Comparison of ENCODE assay signal across 8 cellular contexts in the genomic region with DNA sequence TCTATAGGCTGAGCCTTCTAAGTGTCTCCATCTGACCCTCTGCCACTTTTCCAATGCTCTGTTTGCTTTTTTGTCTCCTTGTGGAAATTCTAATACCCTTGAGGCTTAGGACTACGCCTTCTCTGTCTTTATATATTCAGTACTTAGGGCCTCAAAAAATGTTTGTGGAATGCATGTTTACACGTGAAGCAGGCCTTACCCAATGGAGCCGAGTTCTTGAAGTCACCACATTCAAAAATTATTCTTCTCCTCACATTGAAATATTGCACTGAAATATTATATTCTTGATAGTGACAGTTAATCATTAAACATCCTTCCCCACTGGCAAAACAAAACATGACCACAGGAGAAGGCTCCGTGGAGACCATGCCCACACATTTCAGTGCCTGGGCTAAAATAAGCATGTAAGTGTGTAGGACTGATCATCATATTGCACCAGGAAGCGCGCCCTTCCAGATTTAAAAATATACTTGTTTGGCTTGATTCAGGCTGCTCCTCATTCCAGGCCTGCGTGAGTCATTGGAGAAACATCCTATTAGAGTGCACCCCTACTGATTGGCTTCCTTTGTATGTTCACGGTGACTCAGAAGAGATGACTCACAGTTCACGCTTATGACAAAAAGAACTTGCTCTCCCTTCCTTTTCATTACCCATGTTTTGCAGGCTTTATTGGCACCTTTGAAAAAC.
DNase-seq lines count a peak whose midpoint lies in the region; ATAC-seq and TF ChIP-seq lines count a peak whose summit lies in the region.

No MANE protein-coding gene starts in this region.

- H3K4me1 ChIP-seq in PC-3 (ENCODE audit: insufficient read depth, low read length) = peaks cover 20% of the 10 kb centered on the region
- no peaks in the 10 kb centered on the region for H3K4me1 ChIP-seq in effector memory CD4-positive, alpha-beta T cell (ENCODE audit: control insufficient read depth, insufficient read depth, low read length, poor library complexity, severe bottlenecking)

- H3K79me2 ChIP-seq in PC-3 (ENCODE audit: low read length) = no peaks in the 10 kb centered on the region

- CTCF ChIA-PET in PC-3 (lab: Charles Lee) = no interaction called here

- H3K27me3 ChIP-seq in PC-3 (ENCODE audit: low read length) = 0 out of 2 replicates have a peak, but pooled peaks cover 5% of the 10 kb centered on the region
- H3K27me3 ChIP-seq in effector memory CD4-positive, alpha-beta T cell (replicated peaks; ENCODE audit: control insufficient read depth, insufficient read depth, low read length, poor library complexity, severe bottlenecking) = no peaks in the 10 kb centered on the region

- no peak overlapping the region for H3K4me3 ChIP-seq in PC-3 (ENCODE audit: low read length)
- no peak overlapping the region for H3K4me3 ChIP-seq in effector memory CD4-positive, alpha-beta T cell (ENCODE audit: insufficient read depth, low read depth, low read length, poor library complexity, severe bottlenecking)

- no peak for TF ChIP-seq CTCF in PC-3 (conservative IDR thresholded peaks at IDR 0.05; ENCODE audit: low read depth, low read length)

- H3K9ac ChIP-seq in PC-3 (ENCODE audit: low read length) = no peak overlapping the region

- BruUV-seq in PC-3 (replicated peaks; lab: Mats Ljungman, UMichigan) = no TSS peak

- ATAC-seq in PC-3 (peak; percentile 99), left ventricle myocardium superior (peak; percentile 100), HG03460 (IDR thresholded peaks at IDR 0.05; ENCODE audit: unreplicated experiment) (no peak)

- H4K20me1 ChIP-seq in PC-3 (ENCODE audit: low read length) = no peaks in the 10 kb centered on the region

- no peaks in the 10 kb centered on the region for H3K36me3 ChIP-seq in PC-3 (ENCODE audit: low read depth, low read length)
- peaks cover 13% of the 10 kb centered on the region for H3K36me3 ChIP-seq in effector memory CD4-positive, alpha-beta T cell (ENCODE audit: control insufficient read depth, insufficient read depth, low read length)

- no peaks in the 10 kb centered on the region for H3K9me2 ChIP-seq in PC-3 (replicated peaks; ENCODE audit: low read length)

- H3K9me3 ChIP-seq in PC-3 (ENCODE audit: low read length) = no peaks in the 10 kb centered on the region
- no peaks in the 10 kb centered on the region for H3K9me3 ChIP-seq in effector memory CD4-positive, alpha-beta T cell (ENCODE audit: control insufficient read depth, low read length)

- intact Hi-C loops in PC-3 (cut with micrococcal nuclease) = no loop called here
- intact Hi-C loops in left ventricle myocardium superior (cut with micrococcal nuclease) = no loop called here

- peak overlapping the region; percentile 62 for H2AFZ ChIP-seq in PC-3 (ENCODE audit: low read length)

- peak overlapping the region; percentile 65 for H3K27ac ChIP-seq in PC-3 (ENCODE audit: low read length)
- no peak overlapping the region for H3K27ac ChIP-seq in effector memory CD4-positive, alpha-beta T cell (ENCODE audit: insufficient read depth, low read length, poor library complexity, severe bottlenecking)

- no peaks in the 10 kb centered on the region for H3F3A ChIP-seq in PC-3 (ENCODE audit: low read length, unreplicated experiment)

- peak overlapping the region; percentile 60 for H3K4me2 ChIP-seq in PC-3 (ENCODE audit: low read length)

- POLR2A ChIA-PET in PC-3 (lab: Charles Lee; ENCODE audit: unreplicated experiment) = no interaction called here

- DNase-seq in activated CD4-positive, alpha-beta T cell treated with anti-CD3 and anti-CD28 coated beads for 24 hours (ENCODE audit: low read depth in 2 of 2) = peak; percentile 29 to 49
- no peak for DNase-seq in activated CD4-positive, alpha-beta T cell treated with anti-CD3 and anti-CD28 coated beads for 1 hour
- DNase-seq in PC-3 (peak; percentile 97), amygdala (lab: John Stamatoyannopoulos, UW) (peak in 29 of 56 donors; percentile 9 to 79 (median 44)), left ventricle myocardium superior (peak; percentile 40), retina (peak; percentile 29)
- DNase-seq in effector memory CD4-positive, alpha-beta T cell = no peak

Comparison
In these comparisons a context has a peak if more than half of its experiments do, and no peak if none do; other contexts are left out.
1. DNase-seq: peak in activated CD4-positive, alpha-beta T cell treated with anti-CD3 and anti-CD28 coated beads for 24 hours (2 of 2), PC-3 (single experiment), amygdala (29 of 56), left ventricle myocardium superior (single experiment) and retina (single experiment); none in activated CD4-positive, alpha-beta T cell treated with anti-CD3 and anti-CD28 coated beads for 1 hour (single experiment) and effector memory CD4-positive, alpha-beta T cell (0 of 3).